Comparison of ENCODE assay signal across 20 cellular contexts in genomic region chr9:114362394-114362793, GRCh38. TPM values are rescaled to one million over a fixed set of nuclear protein-coding genes. Genes with fewer than 3 reads are reported as not detected.
A peak's percentile ranks its signal among the peaks of the same experiment; 100 is the strongest.
DNase-seq lines count a peak whose midpoint lies in the region; ATAC-seq lines count a peak whose summit lies in the region.
"Had no signal": no experiment of that assay in that cellular context is flagged by ENCODE, and none has a peak within 500 bp of the region (broad histone marks: within the 10 kb centered on the region; RNA-seq: fewer than 3 reads in every experiment).

No MANE protein-coding gene starts in this region.

- no peak overlapping the region for H3K27ac ChIP-seq in mesenchymal stem cell (ENCODE audit: low read length, poor library complexity, severe bottlenecking)
- H3K27ac ChIP-seq: gastroesophageal sphincter had no signal

- H3K9ac ChIP-seq in mesenchymal stem cell (ENCODE audit: low read length), result no peak overlapping the region

- peak overlapping the region; percentile 24 for H4K8ac ChIP-seq in mesenchymal stem cell (ENCODE audit: low read length)

- H3K4me1 Mint-ChIP-seq in stimulated activated naive CD8-positive, alpha-beta T cell treated with anti-CD3 and anti-CD28 coated beads, Interleukin-15, Interleukin-2, amounts not matched to agents 100 ng/mL and 50 ng/mL, for 24 hours (ENCODE audit: low read depth), result peaks cover 84% of the 10 kb centered on the region
- H3K4me1 Mint-ChIP-seq in activated T-helper 17 cell treated with anti-CD3 and anti-CD28 coated beads, Interleukin-2, amount 50 U/mL, for 72 hours, result peaks cover 56% of the 10 kb centered on the region

- H3K27me3 ChIP-seq in mesenchymal stem cell (ENCODE audit: control insufficient read depth in 1 of 2, insufficient read depth in 1 of 2, low read length in 2 of 2), result no peaks in the 10 kb centered on the region
- H3K27me3 ChIP-seq: gastroesophageal sphincter, upper lobe of left lung had no signal

- ATAC-seq in stimulated activated naive CD8-positive, alpha-beta T cell treated with anti-CD3 and anti-CD28 coated beads, Interleukin-15, Interleukin-2, amounts not matched to agents 100 U/mL and 50 U/mL, for 24 hours, result no peak
- ATAC-seq in activated T-helper 17 cell treated with anti-CD3 and anti-CD28 coated beads, Interleukin-2, amount 50 U/mL, for 72 hours (replicated peaks), result no peak
- ATAC-seq in HG02884 (IDR thresholded peaks at IDR 0.05; ENCODE audit: unreplicated experiment), result no peak
- no peak for ATAC-seq in HG03159 (IDR thresholded peaks at IDR 0.05; ENCODE audit: unreplicated experiment)
- ATAC-seq: gastroesophageal sphincter, left colon, mucosa of descending colon had no signal

- no peak overlapping the region for H3K4me3 ChIP-seq in mesenchymal stem cell (ENCODE audit: insufficient read depth in 1 of 2, low read depth in 1 of 2, low read length in 2 of 2)
- H3K4me3 ChIP-seq: gastroesophageal sphincter, HAP-1, mucosa of descending colon, upper lobe of left lung had no signal

- H3K23ac ChIP-seq in mesenchymal stem cell (ENCODE audit: low read length in 2 of 2), result no peak overlapping the region

- H2BK5ac ChIP-seq in mesenchymal stem cell (ENCODE audit: low read depth, low read length, poor library complexity, severe bottlenecking), result no peak overlapping the region

- H3K27ac Mint-ChIP-seq in stimulated activated naive CD8-positive, alpha-beta T cell treated with anti-CD3 and anti-CD28 coated beads, Interleukin-15, Interleukin-2, amounts not matched to agents 100 ng/mL and 50 ng/mL, for 24 hours, result peak overlapping the region; percentile 96
- peak overlapping the region; percentile 98 for H3K27ac Mint-ChIP-seq in activated T-helper 17 cell treated with anti-CD3 and anti-CD28 coated beads, Interleukin-2, amount 50 U/mL, for 72 hours

- WGBS in mesenchymal stem cell, result 91% methylated on average over 12 of the region's 12 CpGs

- H2BK15ac ChIP-seq in mesenchymal stem cell (ENCODE audit: low read depth, poor library complexity, severe bottlenecking), result no peak overlapping the region

- no peak overlapping the region for H3K18ac ChIP-seq in mesenchymal stem cell (ENCODE audit: low read depth in 1 of 2, low read length in 2 of 2)

- peaks cover 17% of the 10 kb centered on the region for H3K4me1 ChIP-seq in mesenchymal stem cell (ENCODE audit: control insufficient read depth, insufficient read depth, low read depth, low read length)
- H3K4me1 ChIP-seq: HAP-1 had no signal

- H3K36me3 Mint-ChIP-seq in stimulated activated naive CD8-positive, alpha-beta T cell treated with anti-CD3 and anti-CD28 coated beads, Interleukin-15, Interleukin-2, amounts not matched to agents 100 ng/mL and 50 ng/mL, for 24 hours (ENCODE audit: low read depth), result peaks cover 95% of the 10 kb centered on the region
- H3K36me3 Mint-ChIP-seq in activated T-helper 17 cell treated with anti-CD3 and anti-CD28 coated beads, Interleukin-2, amount 50 U/mL, for 72 hours (ENCODE audit: low read depth), result peaks cover 100% of the 10 kb centered on the region

- H3K79me1 ChIP-seq in mesenchymal stem cell (replicated peaks; ENCODE audit: low read length, poor library complexity, severe bottlenecking), result peaks cover 9% of the 10 kb centered on the region

- H2BK120ac ChIP-seq in mesenchymal stem cell (ENCODE audit: low read depth, low read length), result no peak overlapping the region

- peaks cover 48 to 73% of the 10 kb centered on the region in 2 experiments for H3K36me3 ChIP-seq in mesenchymal stem cell (ENCODE audit: control insufficient read depth in 1 of 2, insufficient read depth in 2 of 2, low read depth in 1 of 2, low read length in 2 of 2)

- H3K4ac ChIP-seq in mesenchymal stem cell (ENCODE audit: low read depth in 1 of 2, low read length in 2 of 2), result no peak overlapping the region

- no peaks in the 10 kb centered on the region for H3K9me3 ChIP-seq in mesenchymal stem cell (ENCODE audit: control insufficient read depth, low read length)
- H3K9me3 ChIP-seq: gastroesophageal sphincter, HAP-1, mucosa of descending colon, upper lobe of left lung had no signal

- DNase-seq in stimulated activated naive CD8-positive, alpha-beta T cell treated with anti-CD3 and anti-CD28 coated beads, Interleukin-15, Interleukin-2, amounts not matched to agents 100 U/mL and 50 U/mL, for 24 hours, result no peak
- DNase-seq in mesenchymal stem cell, result no peak
- no peak for DNase-seq in NK-92 treated with Interleukin-12 subunit alpha and Interleukin-12 subunit beta, amount 100 ng/mL, for 24 hours (lab: John Stamatoyannopoulos, UW)
- DNase-seq: EL; KG1; mucosa of descending colon; NCI-H2029 treated with DMSO at 0.1 percent for 48 hours; NCI-H510A; occipital lobe; stimulated activated CD4-positive, alpha-beta T cell treated with anti-CD3 and anti-CD28 coated beads, Interleukin-15, amount 100 ng/mL, for 24 hours; stimulated activated naive CD4-positive, alpha-beta T cell treated with Interleukin-2 at 50 U/mL for 16 hours; upper lobe of left lung had no signal

- peak overlapping the region in 1 of 2 experiments; percentile 15 for H2BK12ac ChIP-seq in mesenchymal stem cell (ENCODE audit: low read length in 2 of 2)

- no peaks in the 10 kb centered on the region for H3K9me3 Mint-ChIP-seq in stimulated activated naive CD8-positive, alpha-beta T cell treated with anti-CD3 and anti-CD28 coated beads, Interleukin-15, Interleukin-2, amounts not matched to agents 100 ng/mL and 50 ng/mL, for 24 hours
- no peaks in the 10 kb centered on the region for H3K9me3 Mint-ChIP-seq in activated T-helper 17 cell treated with anti-CD3 and anti-CD28 coated beads, Interleukin-2, amount 50 U/mL, for 72 hours

- H3K27me3 Mint-ChIP-seq in stimulated activated naive CD8-positive, alpha-beta T cell treated with anti-CD3 and anti-CD28 coated beads, Interleukin-15, Interleukin-2, amounts not matched to agents 100 ng/mL and 50 ng/mL, for 24 hours, result no peaks in the 10 kb centered on the region
- H3K27me3 Mint-ChIP-seq in activated T-helper 17 cell treated with anti-CD3 and anti-CD28 coated beads, Interleukin-2, amount 50 U/mL, for 72 hours, result no peaks in the 10 kb centered on the region

- no peak overlapping the region for H4K91ac ChIP-seq in mesenchymal stem cell (ENCODE audit: low read length)

- no peak overlapping the region for H3K4me3 Mint-ChIP-seq in stimulated activated naive CD8-positive, alpha-beta T cell treated with anti-CD3 and anti-CD28 coated beads, Interleukin-15, Interleukin-2, amounts not matched to agents 100 ng/mL and 50 ng/mL, for 24 hours
- no peak overlapping the region for H3K4me3 Mint-ChIP-seq in activated T-helper 17 cell treated with anti-CD3 and anti-CD28 coated beads, Interleukin-2, amount 50 U/mL, for 72 hours

- H2AFZ ChIP-seq in mesenchymal stem cell (ENCODE audit: low read depth, low read length), result no peak overlapping the region

- no peak overlapping the region for H2AK5ac ChIP-seq in mesenchymal stem cell (ENCODE audit: low read length, severe bottlenecking)

- H3K14ac ChIP-seq in mesenchymal stem cell (ENCODE audit: low read length in 2 of 2), result no peak overlapping the region

- H3K4me2 ChIP-seq in mesenchymal stem cell (ENCODE audit: low read length, poor library complexity, severe bottlenecking), result no peak overlapping the region

RNA-seq across cellular contexts. Expression of gene AKNA, which starts 25.4 kb away (rescaled TPM):
- 100 to 1,000 TPM; 169 to 184 TPM for total RNA-seq in activated T-helper 17 cell treated with anti-CD3 and anti-CD28 coated beads, Interleukin-2, amount 50 U/mL, for 72 hours
- polyA plus RNA-seq in mesenchymal stem cell (2013, experiment 1 of 2), result 18.5 TPM
- 17.8 TPM for polyA plus RNA-seq in mesenchymal stem cell (2013, experiment 2 of 2)

RNA-seq across cellular contexts. Expression of gene ORM2, which starts 32.7 kb away (rescaled TPM):
- total RNA-seq in activated T-helper 17 cell treated with anti-CD3 and anti-CD28 coated beads, Interleukin-2, amount 50 U/mL, for 72 hours, result not detected
- polyA plus RNA-seq in mesenchymal stem cell (2013, experiment 1 of 2), result not detected
- not detected for polyA plus RNA-seq in mesenchymal stem cell (2013, experiment 2 of 2)
- total RNA-seq: bronchial epithelial cell, gastroesophageal sphincter, left colon, occipital lobe had no signal

RNA-seq across cellular contexts. Expression of gene ORM1, which starts 39.5 kb away (rescaled TPM):
- not detected for total RNA-seq in activated T-helper 17 cell treated with anti-CD3 and anti-CD28 coated beads, Interleukin-2, amount 50 U/mL, for 72 hours
- not detected for polyA plus RNA-seq in mesenchymal stem cell (2013, experiment 1 of 2)
- polyA plus RNA-seq in mesenchymal stem cell (2013, experiment 2 of 2), result not detected
- total RNA-seq: bronchial epithelial cell, left colon, occipital lobe had no signal
